ENCODE assay signal across 30 cellular contexts in the genomic region with DNA sequence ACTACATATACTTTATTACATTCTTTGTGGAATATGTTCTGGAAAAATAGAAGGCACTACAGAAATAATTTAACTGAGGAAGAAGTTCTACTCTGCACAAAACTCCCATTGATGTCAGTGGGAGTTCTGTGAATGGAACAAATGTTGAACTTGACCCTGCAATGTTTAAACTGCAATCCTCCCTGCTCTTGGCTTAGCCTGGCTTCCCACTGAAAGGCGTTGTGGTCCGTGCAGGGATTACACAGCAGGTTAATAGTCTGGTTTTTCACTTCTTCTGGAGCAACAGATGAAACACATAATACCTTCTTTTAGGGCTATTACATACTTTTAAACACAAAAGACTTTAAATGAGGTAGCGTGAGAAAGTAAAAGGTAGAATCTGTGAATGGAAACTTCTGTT. TPM values are rescaled to one million over a fixed set of nuclear protein-coding genes. Genes with fewer than 3 reads are reported as not detected.
DNase-seq lines count a peak whose midpoint lies in the region; ATAC-seq, FAIRE-seq and TF ChIP-seq lines count a peak whose summit lies in the region.
"Had no signal": no experiment of that assay in that cellular context is flagged by ENCODE, and none has a peak within 500 bp of the region (broad histone marks: within the 10 kb centered on the region; RNA-seq: fewer than 3 reads in every experiment).

No MANE protein-coding gene starts in this region.

- FAIRE-seq in K562 (lab: Jason Lieb, UNC) (peak; percentile 6), HepG2 (lab: Jason Lieb, UNC) (peak; percentile 92)

- H3K9me3 Mint-ChIP-seq in activated CD4-positive, alpha-beta T cell treated with anti-CD3 and anti-CD28 coated beads for 36 hours (ENCODE audit: low read depth) = no peaks in the 10 kb centered on the region
- H3K9me3 Mint-ChIP-seq: immature natural killer cell; mesothelial cell of epicardium; stimulated activated memory B cell treated with anti-CD40 and anti-IgM and Interleukin-4, amounts not matched to agents 10 μg/mL and 1 μg/mL and 100 μg/mL, for 72 hours; WTC11 had no signal

- no peaks in the 10 kb centered on the region for H3K27me3 ChIP-seq in K562 (ENCODE audit: control insufficient read depth in 2 of 2, insufficient read depth in 2 of 2, low read length in 2 of 2)
- H3K27me3 ChIP-seq in HepG2 (ENCODE audit: control insufficient read depth in 1 of 2, insufficient read depth in 2 of 2, low read length in 2 of 2) = no peaks in the 10 kb centered on the region
- H3K27me3 ChIP-seq: adrenal gland had no signal

- CTCF ChIA-PET in K562 (lab: Yijun Ruan, JAX; ENCODE audit: low intra/inter-chr PET ratio) = no interaction called here
- CTCF ChIA-PET in HepG2 (lab: Yijun Ruan, JAX; ENCODE audit: low intra/inter-chr PET ratio, low total read pairs) = no interaction called here
- CTCF ChIA-PET in activated CD4-positive, alpha-beta T cell treated with anti-CD3 and anti-CD28 coated beads for 36 hours (lab: Charles Lee) = no interaction called here

- no peaks in the 10 kb centered on the region for H3K27me3 Mint-ChIP-seq in activated CD4-positive, alpha-beta T cell treated with anti-CD3 and anti-CD28 coated beads for 36 hours
- H3K27me3 Mint-ChIP-seq: activated CD8-positive, alpha-beta memory T cell treated with anti-CD3 and anti-CD28 coated beads, Interleukin-2, amount 10 ng/mL, durations not matched to agents 7 days and 5 days; stimulated activated memory B cell treated with anti-CD40 and anti-IgM and Interleukin-4, amounts not matched to agents 10 μg/mL and 1 μg/mL and 100 μg/mL, for 72 hours had no signal

- H3K9me1 ChIP-seq in K562 (ENCODE audit: control insufficient read depth, insufficient read depth, low read length) = no peaks in the 10 kb centered on the region

- no peaks in the 10 kb centered on the region for H3K36me3 ChIP-seq in K562 (ENCODE audit: control insufficient read depth, insufficient read depth, low read length)
- no peaks in the 10 kb centered on the region for H3K36me3 ChIP-seq in HepG2 (replicated peaks in 1 of 2; ENCODE audit: control insufficient read depth in 1 of 2, insufficient read depth in 2 of 2, low read length in 2 of 2)
- H3K36me3 ChIP-seq: adrenal gland, left ventricle myocardium inferior had no signal

- intact Hi-C loops in K562 (cut with micrococcal nuclease) (no loop called here), HepG2 (cut with micrococcal nuclease; ENCODE audit: unreplicated experiment) (loop anchor here (5.0 kb wide), 1 partner anchor 51 kb away; no protein-coding TSS in a partner anchor)
- intact Hi-C loops in activated CD4-positive, alpha-beta T cell treated with anti-CD3 and anti-CD28 coated beads for 36 hours (cut with DNase I, micrococcal nuclease) = no loop called here

- H4K20me1 ChIP-seq in K562 (replicated peaks; ENCODE audit: control insufficient read depth, insufficient read depth, low read length) (no peaks in the 10 kb centered on the region), HepG2 (ENCODE audit: insufficient read depth, low read length) (no peaks in the 10 kb centered on the region)

- TF ChIP-seq POLR2A in K562 (conservative IDR thresholded peaks at IDR 0.05) = no peak
- no peak for TF ChIP-seq POLR2A in HepG2 (IDR thresholded peaks at IDR 0.05; ENCODE audit: insufficient read depth in 1 of 2, low read depth in 2 of 2, low read length in 2 of 2)

- no peak overlapping the region for H3K27ac ChIP-seq in K562 (ENCODE audit: extremely low read depth, low read depth, low read length)
- no peak overlapping the region for H3K27ac ChIP-seq in HepG2 (ENCODE audit: extremely low read length, insufficient read depth, low read length)
- H3K27ac ChIP-seq: adrenal gland, HL-60, left ventricle myocardium inferior had no signal

- H3K27ac Mint-ChIP-seq in activated CD4-positive, alpha-beta T cell treated with anti-CD3 and anti-CD28 coated beads for 36 hours = no peak overlapping the region
- H3K27ac Mint-ChIP-seq: activated CD8-positive, alpha-beta memory T cell treated with anti-CD3 and anti-CD28 coated beads, Interleukin-2, amount 10 ng/mL, durations not matched to agents 7 days and 5 days; immature natural killer cell; mesothelial cell of epicardium; stimulated activated memory B cell treated with anti-CD40 and anti-IgM and Interleukin-4, amounts not matched to agents 10 μg/mL and 1 μg/mL and 100 μg/mL, for 72 hours; WTC11 had no signal

- H3K4me2 ChIP-seq in K562 (ENCODE audit: insufficient read depth, low read length) = no peak overlapping the region
- H3K4me2 ChIP-seq in HepG2 (ENCODE audit: low read depth, low read length) = 0 out of 2 replicates have a peak overlapping the region, but pooled peaks have one; percentile 23

- DNase-seq in HuH-7 (ENCODE audit: low spot score) = peak; percentile 29
- DNase-seq in K562 (ENCODE audit: extremely low read depth in 1 of 4, low spot score in 3 of 4) = no peak
- DNase-seq in HepG2 (ENCODE audit: low spot score) = peak; percentile 63
- DNase-seq in skeletal muscle cell (ENCODE audit: low read depth) = peak; percentile 12
- DNase-seq in central memory CD4-positive, alpha-beta T cell = no peak
- no peak for DNase-seq in activated CD4-positive, alpha-beta T cell treated with anti-CD3 and anti-CD28 coated beads for 36 hours
- DNase-seq in NCI-H1694 (lab: John Stamatoyannopoulos, UW) = no peak
- DNase-seq: activated CD4-positive, alpha-beta T cell treated with anti-CD3 and anti-CD28 coated beads, Interleukin-2, amount 50 U/mL, for 1 hour; activated CD8-positive, alpha-beta memory T cell treated with anti-CD3 and anti-CD28 coated beads, Interleukin-2, amount 10 ng/mL, durations not matched to agents 7 days and 5 days; activated naive CD4-positive, alpha-beta T cell treated with Interleukin-2 at 50 U/mL for 16 hours; activated T-cell treated with anti-CD3 and anti-CD28 coated beads, Interleukin-2, amount 50 U/mL, for 48 hours; adrenal gland; DND-41; effector CD4-positive, alpha-beta T cell; immature natural killer cell; left ventricle myocardium inferior; naive thymus-derived CD4-positive, alpha-beta T cell; NCI-H2171; NCI-H524; SHP77; stimulated activated CD4-positive, alpha-beta T cell treated with anti-CD3 and anti-CD28 coated beads, Interleukin-12 subunit alpha, Interleukin-12 subunit beta, amount 100 ng/mL, for 4 hours; stimulated activated CD4-positive, alpha-beta T cell treated with anti-CD3 and anti-CD28 coated beads, Interleukin-4, amount 100 ng/mL, for 24 hours; SW 1271; T1000 had no signal

- TF ChIP-seq EP300 in K562 (IDR thresholded peaks at IDR 0.05; ENCODE audit: low read length) = no peak
- TF ChIP-seq EP300 in HepG2 (IDR thresholded peaks at IDR 0.05; ENCODE audit: low read depth in 2 of 2, low read length in 2 of 2) = no peak
- no peak for TF ChIP-seq EP300 in HepG2 (CRISPR knock-in tag; IDR thresholded peaks at IDR 0.05; ENCODE audit: borderline replicate concordance)

- peaks cover 7% of the 10 kb centered on the region for H3K4me1 Mint-ChIP-seq in activated CD4-positive, alpha-beta T cell treated with anti-CD3 and anti-CD28 coated beads for 36 hours
- H3K4me1 Mint-ChIP-seq: activated CD8-positive, alpha-beta memory T cell treated with anti-CD3 and anti-CD28 coated beads, Interleukin-2, amount 10 ng/mL, durations not matched to agents 7 days and 5 days; immature natural killer cell; mesothelial cell of epicardium had no signal

- H2AFZ ChIP-seq in K562 (ENCODE audit: low read depth, low read length) (peak overlapping the region; percentile 56), HepG2 (ENCODE audit: low read length) (no peak overlapping the region)

- H3K4me3 ChIP-seq in K562 (no peak overlapping the region), HepG2 (replicated peaks in 1 of 3; ENCODE audit: insufficient read depth in 1 of 3, low read depth in 2 of 3, low read length in 3 of 3) (no peak overlapping the region), skeletal muscle cell (ENCODE audit: low read depth, low read length) (no peak overlapping the region)
- H3K4me3 ChIP-seq: adrenal gland, left ventricle myocardium inferior had no signal

- 26% methylated on average over 3 of the region's 3 CpGs for WGBS in K562 (ENCODE audit: insufficient coverage, low coverage, missing lambda C conversion rate)
- 5% methylated on average over 3 of the region's 3 CpGs for WGBS in HepG2 (ENCODE audit: low lambda C conversion rate)

- BruUV-seq in K562 (replicated peaks; lab: Mats Ljungman, UMichigan) (no TSS peak), HepG2 (replicated peaks; lab: Mats Ljungman, UMichigan) (no TSS peak)

- POLR2A ChIA-PET in K562 (lab: Yijun Ruan, JAX) (no interaction called here), HepG2 (lab: Yijun Ruan, JAX) (no interaction called here)
- POLR2A ChIA-PET in activated CD4-positive, alpha-beta T cell treated with anti-CD3 and anti-CD28 coated beads for 36 hours (lab: Charles Lee) = no interaction called here

- no peaks in the 10 kb centered on the region for H3K36me3 Mint-ChIP-seq in activated CD4-positive, alpha-beta T cell treated with anti-CD3 and anti-CD28 coated beads for 36 hours (ENCODE audit: low read depth)
- H3K36me3 Mint-ChIP-seq: activated CD8-positive, alpha-beta memory T cell treated with anti-CD3 and anti-CD28 coated beads, Interleukin-2, amount 10 ng/mL, durations not matched to agents 7 days and 5 days; immature natural killer cell; mesothelial cell of epicardium; naive thymus-derived CD4-positive, alpha-beta T cell; stimulated activated memory B cell treated with anti-CD40 and anti-IgM and Interleukin-4, amounts not matched to agents 10 μg/mL and 1 μg/mL and 100 μg/mL, for 72 hours; WTC11 had no signal

- H3K9ac ChIP-seq in K562 (ENCODE audit: insufficient read depth in 1 of 2, low read depth in 2 of 2, low read length in 2 of 2) (no peak overlapping the region), HepG2 (ENCODE audit: insufficient read depth, low read depth, low read length) (no peak overlapping the region)

- H3K79me2 ChIP-seq in K562 (ENCODE audit: control insufficient read depth, insufficient read depth, low read length) (no peaks in the 10 kb centered on the region), HepG2 (ENCODE audit: insufficient read depth, low read length) (no peaks in the 10 kb centered on the region)

- TF ChIP-seq CTCF in K562 (IDR thresholded peaks at IDR 0.05 in 2 of 3, conservative IDR thresholded peaks at IDR 0.05 in 1 of 3; ENCODE audit: insufficient read depth in 2 of 3, low read depth in 1 of 3, low read length in 3 of 3) (no peak), HepG2 (CRISPR knock-in tag; IDR thresholded peaks at IDR 0.05) (no peak)

- TF ChIP-seq RAD21 in K562 (CRISPR knock-in tag; conservative IDR thresholded peaks at IDR 0.05 in 1 of 2, IDR thresholded peaks at IDR 0.05 in 1 of 2) = no peak
- TF ChIP-seq RAD21 in HepG2 (CRISPR knock-in tag; IDR thresholded peaks at IDR 0.05) = no peak

- in situ Hi-C loops in K562 (cut with MboI) (no loop called here), HepG2 (cut with HindIII; ENCODE audit: extremely low pct_ligation_motif_present, low pct_unique_long_range_greater_than_20kb) (no loop called here)

- H3K9me3 ChIP-seq in K562 (replicated peaks; ENCODE audit: control insufficient read depth, insufficient read depth, low read depth, low read length) (no peaks in the 10 kb centered on the region), HepG2 (ENCODE audit: low read length) (no peaks in the 10 kb centered on the region)
- H3K9me3 ChIP-seq: adrenal gland, left ventricle myocardium inferior had no signal

- H3K4me3 Mint-ChIP-seq in activated CD4-positive, alpha-beta T cell treated with anti-CD3 and anti-CD28 coated beads for 36 hours = no peak overlapping the region
- H3K4me3 Mint-ChIP-seq: activated CD8-positive, alpha-beta memory T cell treated with anti-CD3 and anti-CD28 coated beads, Interleukin-2, amount 10 ng/mL, durations not matched to agents 7 days and 5 days; immature natural killer cell; mesothelial cell of epicardium; naive thymus-derived CD4-positive, alpha-beta T cell; stimulated activated memory B cell treated with anti-CD40 and anti-IgM and Interleukin-4, amounts not matched to agents 10 μg/mL and 1 μg/mL and 100 μg/mL, for 72 hours; WTC11 had no signal

- H3K4me1 ChIP-seq in K562 (replicated peaks in 1 of 2; ENCODE audit: control insufficient read depth in 2 of 2, insufficient read depth in 2 of 2, low read length in 2 of 2) = no peaks in the 10 kb centered on the region; a peak in 1 of 5 replicates
- H3K4me1 ChIP-seq in HepG2 (ENCODE audit: insufficient read depth, low read length) = peaks cover 26% of the 10 kb centered on the region
- H3K4me1 ChIP-seq: adrenal gland, left ventricle myocardium inferior had no signal

- ATAC-seq in K562 = peak; percentile 76
- peak; percentile 96 for ATAC-seq in HepG2
- ATAC-seq in HG03196 (IDR thresholded peaks at IDR 0.05; ENCODE audit: unreplicated experiment) = no peak
- ATAC-seq in activated CD4-positive, alpha-beta T cell treated with anti-CD3 and anti-CD28 coated beads for 36 hours = no peak
- ATAC-seq: activated CD8-positive, alpha-beta memory T cell treated with anti-CD3 and anti-CD28 coated beads, Interleukin-2, amount 10 ng/mL, durations not matched to agents 7 days and 5 days; HCT116; naive thymus-derived CD4-positive, alpha-beta T cell; stimulated activated memory B cell treated with anti-CD40 and anti-IgM and Interleukin-4, amounts not matched to agents 10 μg/mL and 1 μg/mL and 100 μg/mL, for 72 hours; WTC11 had no signal

RNA-seq across cellular contexts. Expression of a gene that starts 12.9 kb away (rescaled TPM):
- total RNA-seq in K562 (2011; cell fraction: chromatin; rRNA removed; ENCODE audit: low replicate concordance) = 112 and 233 TPM in 2 replicates
- 51.4 and 66.5 TPM in 2 replicates for total RNA-seq in K562 (2011; cell fraction: nucleolus; rRNA removed)
- total RNA-seq in K562 (2011; cell fraction: nucleoplasm; rRNA removed) = 75.7 and 89.3 TPM in 2 replicates
- total RNA-seq in K562 (2014; rRNA removed) (27.9 and 41.7 TPM in 2 replicates), K562 (2014; rRNA removed; fragmentation: Illumina TruSeq; extraction: Trizol) (62.1 and 80.5 TPM in 2 replicates), K562 (2015; rRNA removed; fragmentation: Illumina TruSeq; extraction: Trizol) (66.1 and 72.8 TPM in 2 replicates), K562 (2021) (47.5 and 50.8 TPM in 2 replicates), HepG2 (2016; rRNA removed; fragmentation: Illumina TruSeq; extraction: Trizol) (41.7 and 54.8 TPM in 2 replicates)
- polyA plus RNA-seq in K562 (2011; rRNA removed) (37.9 and 56.9 TPM in 2 replicates), K562 (2014; fragmentation: Illumina TruSeq; extraction: Trizol) (39.0 and 40.6 TPM in 2 replicates), K562 (2014; fragmentation: Nextera tagmentation; extraction: Ambion mirVana) (10 to 100 TPM; 11.9 to 12.1 TPM), K562 (2014; rRNA removed) (38.6 and 40.4 TPM in 2 replicates), HepG2 (2011; rRNA removed) (12.5 and 14.4 TPM in 2 replicates)
- polyA plus RNA-seq in K562 (2011; cell fraction: cytosol; rRNA removed) = 11.3 and 18.9 TPM in 2 replicates
- polyA plus RNA-seq in K562 (2011; cell fraction: nucleus; rRNA removed) = 35.7 and 43.4 TPM in 2 replicates
- 21.0 and 29.0 TPM in 2 replicates for polyA plus RNA-seq in K562 (2012)
- polyA minus RNA-seq in K562 (2011; rRNA and poly(A)+ RNA removed) = 120 and 130 TPM in 2 replicates
- 29.4 and 46.2 TPM in 2 replicates for polyA minus RNA-seq in K562 (2011; cell fraction: cytosol; rRNA and poly(A)+ RNA removed)
- 102 and 130 TPM in 2 replicates for polyA minus RNA-seq in K562 (2011; cell fraction: nucleus; rRNA and poly(A)+ RNA removed)
- total RNA-seq in HepG2 (2016; cell fraction: cytosol; rRNA removed; fragmentation: Illumina TruSeq; extraction: Trizol; ENCODE audit: low read depth) = 16.6 and 24.6 TPM in 2 replicates
- 37.9 and 53.8 TPM in 2 replicates for total RNA-seq in HepG2 (2016; cell fraction: insoluble cytoplasmic fraction; rRNA removed; fragmentation: Illumina TruSeq; extraction: Trizol)
- 23.2 and 27.1 TPM in 2 replicates for total RNA-seq in HepG2 (2016; cell fraction: membrane; rRNA removed; fragmentation: Illumina TruSeq; extraction: Trizol)
- 62.6 and 65.3 TPM in 2 replicates for total RNA-seq in HepG2 (2016; cell fraction: nucleus; rRNA removed; fragmentation: Illumina TruSeq; extraction: Trizol)
- polyA plus RNA-seq in HepG2 (2011; cell fraction: cytosol; rRNA removed) = 4.9 and 8.6 TPM in 2 replicates
- 10.5 and 10.8 TPM in 2 replicates for polyA plus RNA-seq in HepG2 (2011; cell fraction: nucleus; rRNA removed)
- polyA plus RNA-seq in HepG2 (2012) = 14.1 and 14.9 TPM in 2 replicates
- polyA plus RNA-seq in HepG2 (2016; cell fraction: cytosol; fragmentation: Illumina TruSeq; extraction: Trizol; ENCODE audit: low read depth) = 0.44 and 0.64 TPM in 2 replicates
- 29.5 and 36.4 TPM in 2 replicates for polyA plus RNA-seq in HepG2 (2016; cell fraction: insoluble cytoplasmic fraction; fragmentation: Illumina TruSeq; extraction: Trizol; ENCODE audit: low read depth)
- polyA plus RNA-seq in HepG2 (2016; cell fraction: membrane; fragmentation: Illumina TruSeq; extraction: Trizol; ENCODE audit: low read depth) = 3.4 and 3.9 TPM in 2 replicates
- 40.0 and 43.6 TPM in 2 replicates for polyA plus RNA-seq in HepG2 (2016; cell fraction: nucleus; fragmentation: Illumina TruSeq; extraction: Trizol; ENCODE audit: insufficient read depth, low read depth)
- 12.0 and 26.9 TPM in 2 replicates for polyA minus RNA-seq in HepG2 (2011; rRNA and poly(A)+ RNA removed; ENCODE audit: low replicate concordance)
- 28.1 and 38.4 TPM in 2 replicates for polyA minus RNA-seq in HepG2 (2011; cell fraction: cytosol; rRNA and poly(A)+ RNA removed)
- 140 and 160 TPM in 2 replicates for polyA minus RNA-seq in HepG2 (2011; cell fraction: nucleus; rRNA and poly(A)+ RNA removed)
- 10 to 100 TPM; 44.8 to 52.3 TPM for total RNA-seq in activated CD4-positive, alpha-beta T cell treated with anti-CD3 and anti-CD28 coated beads for 36 hours

Comparison
In these comparisons a context has a peak if more than half of its experiments do, and no peak if none do; other contexts are left out.
1. DNase-seq: peak in HuH-7 (single experiment), HepG2 (single experiment) and skeletal muscle cell (single experiment); none in K562 (0 of 4), central memory CD4-positive, alpha-beta T cell (single experiment), activated CD4-positive, alpha-beta T cell treated with anti-CD3 and anti-CD28 coated beads for 36 hours (single experiment) and NCI-H1694 (single experiment).
2. ATAC-seq: peak in K562 (single experiment) and HepG2 (single experiment); none in HG03196 (single experiment) and activated CD4-positive, alpha-beta T cell treated with anti-CD3 and anti-CD28 coated beads for 36 hours (single experiment).